In genomic region chr5:57394421-57395210, GRCh38 we compare ENCODE assay signal across 19 cellular contexts.
DNase-seq lines count a peak whose midpoint lies in the region; ATAC-seq and TF ChIP-seq lines count a peak whose summit lies in the region.
"Had no signal": no experiment of that assay in that cellular context is flagged by ENCODE, and none has a peak within 500 bp of the region (broad histone marks: within the 10 kb centered on the region; RNA-seq: fewer than 3 reads in every experiment).

No MANE protein-coding gene starts in this region.

- no peaks in the 10 kb centered on the region for H3K9me3 Mint-ChIP-seq in activated CD8-positive, alpha-beta T cell treated with anti-CD3 and anti-CD28 coated beads, Interleukin-2, amount 10 ng/mL, durations not matched to agents 7 days and 5 days (ENCODE audit: insufficient read depth)

- BruUV-seq in Panc1 (replicated peaks; lab: Mats Ljungman, UMichigan), result no TSS peak

- no peak for TF ChIP-seq CTCF in Panc1 (IDR thresholded peaks at IDR 0.05)
- TF ChIP-seq CTCF in fibroblast of pulmonary artery (IDR thresholded peaks at IDR 0.05; ENCODE audit: low read length, missing control alignments), result no peak

- no peak overlapping the region for H3K4me3 ChIP-seq in Panc1 (ENCODE audit: low read depth in 2 of 2, low read length in 2 of 2)
- no peak overlapping the region for H3K4me3 ChIP-seq in fibroblast of pulmonary artery (replicated peaks; ENCODE audit: low read depth, low read length)
- H3K4me3 ChIP-seq: BLaER1 treated with 17β-estradiol and CSF1 and Interleukin-3, amounts not matched to agents 10 nM and 100 nM; HAP-1 had no signal

- no peak overlapping the region for H3K4me3 Mint-ChIP-seq in activated CD8-positive, alpha-beta T cell treated with anti-CD3 and anti-CD28 coated beads, Interleukin-2, amount 10 ng/mL, durations not matched to agents 7 days and 5 days
- H3K4me3 Mint-ChIP-seq: CD14-positive monocyte; CD4-positive, alpha-beta T cell; CD8-positive, alpha-beta memory T cell had no signal

- no peaks in the 10 kb centered on the region for H3K27me3 ChIP-seq in Panc1 (ENCODE audit: control insufficient read depth, insufficient read depth, low read length)
- H3K27me3 ChIP-seq: BE2C; BLaER1 treated with 17β-estradiol and CSF1 and Interleukin-3, amounts not matched to agents 10 nM and 100 nM had no signal

- CTCF ChIA-PET in Panc1 (lab: Charles Lee), result no interaction called here
- CTCF ChIA-PET in activated CD8-positive, alpha-beta T cell treated with anti-CD3 and anti-CD28 coated beads, Interleukin-2, amount 10 ng/mL, durations not matched to agents 7 days and 5 days (lab: Charles Lee), result no interaction called here

- H3K36me3 Mint-ChIP-seq in activated CD8-positive, alpha-beta T cell treated with anti-CD3 and anti-CD28 coated beads, Interleukin-2, amount 10 ng/mL, durations not matched to agents 7 days and 5 days (ENCODE audit: low read depth), result no peaks in the 10 kb centered on the region
- H3K36me3 Mint-ChIP-seq: CD14-positive monocyte; CD8-positive, alpha-beta memory T cell had no signal

- POLR2A ChIA-PET in Panc1 (lab: Charles Lee), result no interaction called here
- POLR2A ChIA-PET in activated CD8-positive, alpha-beta T cell treated with anti-CD3 and anti-CD28 coated beads, Interleukin-2, amount 10 ng/mL, durations not matched to agents 7 days and 5 days (lab: Charles Lee), result no interaction called here

- H3K27me3 Mint-ChIP-seq in activated CD8-positive, alpha-beta T cell treated with anti-CD3 and anti-CD28 coated beads, Interleukin-2, amount 10 ng/mL, durations not matched to agents 7 days and 5 days (ENCODE audit: low read depth), result no peaks in the 10 kb centered on the region
- H3K27me3 Mint-ChIP-seq: CD4-positive, alpha-beta T cell had no signal

- intact Hi-C loops in Panc1 (cut with micrococcal nuclease; ENCODE audit: unreplicated experiment), result no loop called here

- peaks cover 3% of the 10 kb centered on the region; the same call in 1 of the 2 replicates for H3K9me3 ChIP-seq in Panc1 (ENCODE audit: control insufficient read depth, insufficient read depth, low read depth, low read length)
- H3K9me3 ChIP-seq: BE2C, HAP-1 had no signal

- no peaks in the 10 kb centered on the region for H3K4me1 Mint-ChIP-seq in activated CD8-positive, alpha-beta T cell treated with anti-CD3 and anti-CD28 coated beads, Interleukin-2, amount 10 ng/mL, durations not matched to agents 7 days and 5 days (ENCODE audit: low read depth)
- H3K4me1 Mint-ChIP-seq: CD14-positive monocyte; CD8-positive, alpha-beta memory T cell had no signal

- H3K27ac Mint-ChIP-seq in activated CD8-positive, alpha-beta T cell treated with anti-CD3 and anti-CD28 coated beads, Interleukin-2, amount 10 ng/mL, durations not matched to agents 7 days and 5 days, result no peak overlapping the region
- H3K27ac Mint-ChIP-seq: CD14-positive monocyte; CD4-positive, alpha-beta T cell; CD8-positive, alpha-beta memory T cell had no signal

- no peaks in the 10 kb centered on the region for H3K4me1 ChIP-seq in Panc1 (ENCODE audit: control insufficient read depth, insufficient read depth, low read length)
- H3K4me1 ChIP-seq: BE2C; BLaER1 treated with 17β-estradiol and CSF1 and Interleukin-3, amounts not matched to agents 10 nM and 100 nM; HAP-1 had no signal

- H3K36me3 ChIP-seq in Panc1 (ENCODE audit: control insufficient read depth, insufficient read depth, low read length), result no peaks in the 10 kb centered on the region
- H3K36me3 ChIP-seq: BE2C; BLaER1 treated with 17β-estradiol and CSF1 and Interleukin-3, amounts not matched to agents 10 nM and 100 nM; HAP-1 had no signal

- no peak for ATAC-seq in Panc1
- ATAC-seq in activated CD8-positive, alpha-beta T cell treated with anti-CD3 and anti-CD28 coated beads, Interleukin-2, amount 10 ng/mL, durations not matched to agents 7 days and 5 days, result no peak

- H3K27ac ChIP-seq in Panc1 (ENCODE audit: low read length), result peak overlapping the region; percentile 36; the same call in 1 of the 2 replicates
- H3K27ac ChIP-seq: 22Rv1; BLaER1 treated with 17β-estradiol and CSF1 and Interleukin-3, amounts not matched to agents 10 nM and 100 nM had no signal

- DNase-seq in COLO829 (ENCODE audit: low spot score), result peak; percentile 51
- no peak for DNase-seq in Panc1 (ENCODE audit: low read depth, low spot score)
- DNase-seq in fibroblast of pulmonary artery (ENCODE audit: low read depth), result peak; percentile 15
- DNase-seq in HCEC 1CT, result no peak
- DNase-seq in activated CD8-positive, alpha-beta T cell treated with anti-CD3 and anti-CD28 coated beads, Interleukin-2, amount 10 ng/mL, durations not matched to agents 7 days and 5 days, result no peak
- no peak for DNase-seq in AG20443 (ENCODE audit: low spot score)
- DNase-seq: AML-193; BE2C; Calu3; CD4-positive, alpha-beta T cell; CD8-positive, alpha-beta memory T cell; COR-L47; DMS53; DMS79 treated with DMSO at 0.1 percent for 48 hours; GOT3 had no signal

- in situ Hi-C loops in Panc1 (cut with HindIII; ENCODE audit: low pct_unique_long_range_greater_than_20kb, low sequenced_read_pairs), result no loop called here

Comparison
In these comparisons a context has a peak if more than half of its experiments do, and no peak if none do; other contexts are left out.
1. DNase-seq: peak in COLO829 (single experiment) and fibroblast of pulmonary artery (single experiment); none in Panc1 (single experiment), HCEC 1CT (single experiment), activated CD8-positive, alpha-beta T cell treated with anti-CD3 and anti-CD28 coated beads, Interleukin-2, amount 10 ng/mL, durations not matched to agents 7 days and 5 days (single experiment) and AG20443 (single experiment).